In genomic region chr22:31556627-31557203, GRCh38 we compare ENCODE assay signal across 8 cellular contexts.
DNase-seq lines count a peak whose midpoint lies in the region; ATAC-seq, FAIRE-seq and TF ChIP-seq lines count a peak whose summit lies in the region.

No MANE protein-coding gene starts in this region.

- H4K20me1 ChIP-seq in DOHH2 (ENCODE audit: control insufficient read depth, insufficient read depth, low read depth, low read length) = peaks cover under 1% of the 10 kb centered on the region; the same call in 1 of the 2 replicates

- WGBS in A549 (ENCODE audit: missing lambda C conversion rate) = 71% methylated on average over 9 of the region's 9 CpGs
- no CpG with 5 or more reads among the region's 9 CpGs for WGBS in mesendoderm (ENCODE audit: extremely low coverage, insufficient coverage, low lambda C conversion rate)

- H3K18ac ChIP-seq in mesendoderm (ENCODE audit: low read length) = no peak overlapping the region

- no peaks in the 10 kb centered on the region for H3K36me3 Mint-ChIP-seq in chondrocyte (ENCODE audit: low read depth)

- no peak overlapping the region for H2BK15ac ChIP-seq in mesendoderm (replicated peaks; ENCODE audit: low read depth)

- no peak overlapping the region for H4K8ac ChIP-seq in mesendoderm (ENCODE audit: low read depth, low read length)

- H3K4me3 ChIP-seq in A549 (no peak overlapping the region), DOHH2 (ENCODE audit: low read length) (no peak overlapping the region), mesendoderm (ENCODE audit: low read length) (no peak overlapping the region)

- H3K9ac ChIP-seq in mesendoderm (ENCODE audit: low read length) = no peak overlapping the region

- no peak overlapping the region for H2BK120ac ChIP-seq in mesendoderm (ENCODE audit: low read depth, low read length)

- H3K27me3 ChIP-seq in DOHH2 (ENCODE audit: control insufficient read depth, low read length) = no peaks in the 10 kb centered on the region
- H3K27me3 ChIP-seq in mesendoderm (ENCODE audit: insufficient read depth, low read length, poor library complexity) = no peaks in the 10 kb centered on the region

- H3K4me3 Mint-ChIP-seq in chondrocyte (ENCODE audit: unreplicated experiment) = no peak overlapping the region

- H3K4me1 Mint-ChIP-seq in chondrocyte (ENCODE audit: low read depth) = peaks cover 8% of the 10 kb centered on the region

- no peak overlapping the region for H4K5ac ChIP-seq in mesendoderm (ENCODE audit: low read length)

- no peaks in the 10 kb centered on the region for H3K9me2 ChIP-seq in DOHH2 (replicated peaks; ENCODE audit: control insufficient read depth, low read length)

- POLR2A ChIA-PET in A549 (lab: Yijun Ruan, JAX) = no interaction called here

- no peak for TF ChIP-seq POLR2A in A549 (IDR thresholded peaks at IDR 0.05; ENCODE audit: low read length)

- ATAC-seq in A549 = peak in 1 of 2 experiments; percentile 68; a peak in 3 of 6 replicates

- peak; percentile 16 to 18 for DNase-seq in A549 (ENCODE audit: low read depth in 1 of 2, low spot score in 1 of 2)
- peak; percentile 54 for DNase-seq in NCI-H69 (lab: John Stamatoyannopoulos, UW)
- DNase-seq in chondrocyte (ENCODE audit: low spot score) = no peak
- peak; percentile 41 for DNase-seq in mesendoderm
- DNase-seq in T-helper 9 cell = no peak
- DNase-seq in NCI-H2196 (lab: John Stamatoyannopoulos, UW; ENCODE audit: unreplicated experiment) = no peak
- DNase-seq in GOT3 (lab: John Stamatoyannopoulos, UW) = no peak

- no peak overlapping the region for H2BK5ac ChIP-seq in mesendoderm (ENCODE audit: low read length)

- H3K9me3 ChIP-seq in A549 = no peaks in the 10 kb centered on the region
- H3K9me3 ChIP-seq in DOHH2 (ENCODE audit: control insufficient read depth, insufficient read depth, low read length) = no peaks in the 10 kb centered on the region

- TF ChIP-seq RAD21 in A549 (conservative IDR thresholded peaks at IDR 0.05 in 1 of 2, IDR thresholded peaks at IDR 0.05 in 1 of 2) = peak in 1 of 2 experiments; percentile 42; a peak in 3 of 5 replicates

- no peak for FAIRE-seq in A549 (lab: Jason Lieb, UNC)

- peaks cover 31% of the 10 kb centered on the region for H3K79me2 ChIP-seq in DOHH2 (ENCODE audit: control insufficient read depth, low read length)
- no peaks in the 10 kb centered on the region for H3K79me2 ChIP-seq in mesendoderm (ENCODE audit: control insufficient read depth, insufficient read depth, low read length)

- CTCF ChIA-PET in A549 (lab: Yijun Ruan, JAX) = interaction anchor here (0.5 to 2.5 kb wide), 15 partner anchors 13 to 415 kb away, joined by 3 to 21 read pairs (median 4); no protein-coding TSS in a partner anchor

- H3K27ac ChIP-seq in A549 (no peak overlapping the region), DOHH2 (ENCODE audit: low read depth, low read length) (no peak overlapping the region), mesendoderm (ENCODE audit: low read depth, low read length) (no peak overlapping the region)

- H3F3A ChIP-seq in DOHH2 (ENCODE audit: control insufficient read depth, insufficient read depth) = peaks cover 13% of the 10 kb centered on the region

- no peaks in the 10 kb centered on the region for H3K79me1 ChIP-seq in mesendoderm (ENCODE audit: low read length)

- no peak overlapping the region for H3K27ac Mint-ChIP-seq in chondrocyte (ENCODE audit: unreplicated experiment)

- no peak overlapping the region for H3K23ac ChIP-seq in mesendoderm (ENCODE audit: low read length)

- TF ChIP-seq CTCF in A549 (IDR thresholded peaks at IDR 0.05) (peak; percentile 37; the same call in 1 of the 3 replicates), DOHH2 (IDR thresholded peaks at IDR 0.05; ENCODE audit: low read depth, low read length, poor library complexity, severe bottlenecking) (peak; percentile 57), chondrocyte (IDR thresholded peaks at IDR 0.05) (peak; percentile 86)

- no peaks in the 10 kb centered on the region for H3K9me3 Mint-ChIP-seq in chondrocyte (ENCODE audit: low read depth)

- no peak overlapping the region for H3K4ac ChIP-seq in mesendoderm (ENCODE audit: low read depth, low read length)

- no peaks in the 10 kb centered on the region for H3K27me3 Mint-ChIP-seq in chondrocyte (ENCODE audit: low read depth)

- H2AK5ac ChIP-seq in mesendoderm (ENCODE audit: low read length) = no peak overlapping the region

- H3K36me3 ChIP-seq in DOHH2 (ENCODE audit: control insufficient read depth, low read length) = peaks cover 60% of the 10 kb centered on the region
- H3K36me3 ChIP-seq in mesendoderm (ENCODE audit: control insufficient read depth, insufficient read depth, low read length) = no peaks in the 10 kb centered on the region

- H3K4me1 ChIP-seq in A549 (no peaks in the 10 kb centered on the region; the same call in 2 of the 3 replicates), DOHH2 (ENCODE audit: control insufficient read depth, low read length) (peaks cover 42% of the 10 kb centered on the region), mesendoderm (ENCODE audit: control insufficient read depth, low read depth, low read length) (no peaks in the 10 kb centered on the region)

- H3K4me2 ChIP-seq in A549 (no peak overlapping the region), DOHH2 (ENCODE audit: low read length) (no peak overlapping the region), mesendoderm (ENCODE audit: low read length) (no peak overlapping the region)

- no peak overlapping the region for H3K56ac ChIP-seq in mesendoderm (ENCODE audit: low read length)

- TF ChIP-seq EP300 in A549 (IDR thresholded peaks at IDR 0.05) = no peak

TF ChIP-seq in A549, 52 proteins besides CTCF, POLR2A, EP300 and RAD21:
- TF ChIP-seq BHLHE40 (IDR thresholded peaks at IDR 0.05; ENCODE audit: low read depth, low read length) (no peak), NFE2L2 (conservative IDR thresholded peaks at IDR 0.05; ENCODE audit: low read length) (no peak), TFCP2L1 (CRISPR knock-in tag; IDR thresholded peaks at IDR 0.05) (no peak), EHMT2 (IDR thresholded peaks at IDR 0.05; ENCODE audit: low read depth) (no peak), SMC3 (IDR thresholded peaks at IDR 0.05) (peak; percentile 28; the same call in 1 of the 3 replicates), PHF8 (IDR thresholded peaks at IDR 0.05; ENCODE audit: borderline replicate concordance, low read depth) (no peak), KDM1A (IDR thresholded peaks at IDR 0.05; ENCODE audit: low read depth) (no peak)
- TF ChIP-seq, protein P1, sequence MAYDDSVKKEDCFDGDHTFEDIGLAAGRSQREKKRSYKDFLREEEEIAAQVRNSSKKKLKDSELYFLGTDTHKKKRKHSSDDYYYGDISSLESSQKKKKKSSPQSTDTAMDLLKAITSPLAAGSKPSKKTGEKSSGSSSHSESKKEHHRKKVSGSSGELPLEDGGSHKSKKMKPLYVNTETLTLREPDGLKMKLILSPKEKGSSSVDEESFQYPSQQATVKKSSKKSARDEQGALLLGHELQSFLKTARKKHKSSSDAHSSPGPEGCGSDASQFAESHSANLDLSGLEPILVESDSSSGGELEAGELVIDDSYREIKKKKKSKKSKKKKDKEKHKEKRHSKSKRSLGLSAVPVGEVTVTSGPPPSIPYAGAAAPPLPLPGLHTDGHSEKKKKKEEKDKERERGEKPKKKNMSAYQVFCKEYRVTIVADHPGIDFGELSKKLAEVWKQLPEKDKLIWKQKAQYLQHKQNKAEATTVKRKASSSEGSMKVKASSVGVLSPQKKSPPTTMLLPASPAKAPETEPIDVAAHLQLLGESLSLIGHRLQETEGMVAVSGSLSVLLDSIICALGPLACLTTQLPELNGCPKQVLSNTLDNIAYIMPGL (CRISPR knock-in tag; IDR thresholded peaks at IDR 0.05; ENCODE audit: borderline replicate concordance) = no peak

Comparison
In these comparisons a context has a peak if more than half of its experiments do, and no peak if none do; other contexts are left out.
1. DNase-seq: peak in A549 (2 of 2), NCI-H69 (single experiment) and mesendoderm (single experiment); none in chondrocyte (single experiment), T-helper 9 cell (single experiment), NCI-H2196 (single experiment) and GOT3 (single experiment).
2. Peak in every context shown above with its lines, with median percentiles within 50 percentile points of each other: CTCF ChIP-seq.